Comparison of ENCODE assay signal across 17 cellular contexts in genomic region chr10:69807696-69808095, GRCh38. TPM values are rescaled to one million over a fixed set of nuclear protein-coding genes. Genes with fewer than 3 reads are reported as not detected.
DNase-seq lines count a peak whose midpoint lies in the region; ATAC-seq, FAIRE-seq and TF ChIP-seq lines count a peak whose summit lies in the region.
"Had no signal": no experiment of that assay in that cellular context is flagged by ENCODE, and none has a peak within 500 bp of the region (broad histone marks: within the 10 kb centered on the region; RNA-seq: fewer than 3 reads in every experiment).

No MANE protein-coding gene starts in this region.

- no peak overlapping the region for H3K4me3 Mint-ChIP-seq in MCF 10A (ENCODE audit: unreplicated experiment)
- H3K4me3 Mint-ChIP-seq: activated naive CD8-positive, alpha-beta T cell treated with anti-CD3 and anti-CD28 coated beads, Interleukin-2, amount 10 ng/mL, durations not matched to agents 7 days and 5 days had no signal

- H3K27me3 ChIP-seq in breast epithelium (peaks cover under 1 to 13% of the 10 kb centered on the region in 2 donors), foreskin keratinocyte (no peaks in the 10 kb centered on the region)

- H3K9me3 Mint-ChIP-seq in MCF 10A (ENCODE audit: unreplicated experiment), result no peaks in the 10 kb centered on the region
- H3K9me3 Mint-ChIP-seq: activated naive CD8-positive, alpha-beta T cell treated with anti-CD3 and anti-CD28 coated beads, Interleukin-2, amount 10 ng/mL, durations not matched to agents 7 days and 5 days had no signal

- H3K4me1 Mint-ChIP-seq in MCF 10A (ENCODE audit: insufficient read depth, unreplicated experiment), result peaks cover 7% of the 10 kb centered on the region
- H3K4me1 Mint-ChIP-seq: activated naive CD8-positive, alpha-beta T cell treated with anti-CD3 and anti-CD28 coated beads, Interleukin-2, amount 10 ng/mL, durations not matched to agents 7 days and 5 days had no signal

- no peaks in the 10 kb centered on the region for H3K9me3 ChIP-seq in breast epithelium

- no peak overlapping the region for H3K4me3 ChIP-seq in breast epithelium

- H3K27ac ChIP-seq in breast epithelium, result no peak overlapping the region
- no peak overlapping the region for H3K27ac ChIP-seq in foreskin keratinocyte
- H3K27ac ChIP-seq: parathyroid adenoma had no signal

- CTCF ChIA-PET in MCF 10A (lab: Yijun Ruan, JAX), result interaction anchor here (0.6 to 2.1 kb wide), 3 partner anchors 19 to 107 kb away, joined by 3 to 7 read pairs (median 3); no protein-coding TSS in a partner anchor

- no TSS peak for BruUV-seq in MCF 10A (replicated peaks; lab: Mats Ljungman, UMichigan)

- DNase-seq in MCF 10A (ENCODE audit: unreplicated experiment), result peak; percentile 27
- DNase-seq in breast epithelium (ENCODE audit: low spot score in 2 of 2), result no peak
- DNase-seq in amniotic epithelial cell (ENCODE audit: low read depth), result peak; percentile 34
- DNase-seq in foreskin keratinocyte, result peak; percentile 23 to 55
- peak; percentile 71 for DNase-seq in urothelium cell line (ENCODE audit: low spot score)
- no peak for DNase-seq in mesenteric fat pad (ENCODE audit: low spot score)
- no peak for DNase-seq in left lobe of liver (ENCODE audit: low spot score)
- DNase-seq: activated CD4-positive, alpha-beta T cell treated with anti-CD3 and anti-CD28 coated beads for 1 hour; activated naive CD8-positive, alpha-beta T cell treated with anti-CD3 and anti-CD28 coated beads, Interleukin-2, amount 10 ng/mL, durations not matched to agents 7 days and 5 days; NCI-H1048; NCI-H446 treated with DMSO at 0.1 percent for 48 hours; OCI-M1; T-helper 1 cell had no signal

- intact Hi-C loops in MCF 10A (cut with micrococcal nuclease), result loop anchor here (10.0 kb wide), 1 partner anchor 293 kb away; no protein-coding TSS in a partner anchor
- intact Hi-C loops in breast epithelium (cut with DNase I; ENCODE audit: low total_unique reads), result no loop called here

- no peaks in the 10 kb centered on the region for H3K36me3 ChIP-seq in breast epithelium

- H3K4me1 ChIP-seq in breast epithelium (peaks cover 0 to 4% of the 10 kb centered on the region in 2 donors), foreskin keratinocyte (peaks cover 12% of the 10 kb centered on the region)
- H3K4me1 ChIP-seq: parathyroid adenoma had no signal

- TF ChIP-seq CTCF in MCF 10A (IDR thresholded peaks at IDR 0.05; ENCODE audit: unreplicated experiment) (no peak), breast epithelium (IDR thresholded peaks at IDR 0.05) (no peak), foreskin keratinocyte (conservative IDR thresholded peaks at IDR 0.05) (no peak)

- no peaks in the 10 kb centered on the region for H3K36me3 Mint-ChIP-seq in MCF 10A (ENCODE audit: insufficient read depth, unreplicated experiment)
- H3K36me3 Mint-ChIP-seq: activated naive CD8-positive, alpha-beta T cell treated with anti-CD3 and anti-CD28 coated beads, Interleukin-2, amount 10 ng/mL, durations not matched to agents 7 days and 5 days had no signal

- H3K27me3 Mint-ChIP-seq in MCF 10A (ENCODE audit: insufficient read depth, unreplicated experiment), result no peaks in the 10 kb centered on the region

- ATAC-seq in foreskin keratinocyte (no peak), HG03378 (IDR thresholded peaks at IDR 0.05; ENCODE audit: unreplicated experiment) (no peak), left lobe of liver (no peak)

- H3K27ac Mint-ChIP-seq in MCF 10A (ENCODE audit: low read depth, unreplicated experiment), result no peak overlapping the region
- H3K27ac Mint-ChIP-seq: activated naive CD8-positive, alpha-beta T cell treated with anti-CD3 and anti-CD28 coated beads, Interleukin-2, amount 10 ng/mL, durations not matched to agents 7 days and 5 days had no signal

- peak; percentile 46 for FAIRE-seq in urothelium cell line (lab: Jason Lieb, UNC)
- FAIRE-seq: A204.1, colon had no signal

- no peak for TF ChIP-seq POLR2A in breast epithelium (IDR thresholded peaks at IDR 0.05)

- POLR2A ChIA-PET in MCF 10A (lab: Yijun Ruan, JAX), result interaction anchor here (1.7 kb wide), 1 partner anchor 8 kb away, joined by 5 read pairs; no protein-coding TSS in a partner anchor

RNA-seq across cellular contexts. Expression of gene COL13A1, which starts 6.0 kb away (rescaled TPM):
- 0.22 and 0.47 TPM in 2 replicates for total RNA-seq in MCF 10A (2022)
- total RNA-seq in breast epithelium, result under 1 TPM; 0.66 to 0.80 (median 0.73) TPM
- total RNA-seq in foreskin keratinocyte, result 2.0 and 2.7 TPM in 2 replicates
- 1.3 and 2.4 TPM in 2 replicates for polyA plus RNA-seq in foreskin keratinocyte
- not detected for total RNA-seq in mesenteric fat pad
- 0.48 TPM for total RNA-seq in left lobe of liver
- total RNA-seq: activated naive CD8-positive, alpha-beta T cell treated with anti-CD3 and anti-CD28 coated beads, Interleukin-2, amount 10 ng/mL, durations not matched to agents 7 days and 5 days had no signal

Comparison
In these comparisons a context has a peak if more than half of its experiments do, and no peak if none do; other contexts are left out.
1. DNase-seq: peak in MCF 10A (single experiment), amniotic epithelial cell (single experiment), foreskin keratinocyte (2 of 2) and urothelium cell line (single experiment); none in breast epithelium (0 of 2), mesenteric fat pad (single experiment) and left lobe of liver (single experiment).